In the genomic region with DNA sequence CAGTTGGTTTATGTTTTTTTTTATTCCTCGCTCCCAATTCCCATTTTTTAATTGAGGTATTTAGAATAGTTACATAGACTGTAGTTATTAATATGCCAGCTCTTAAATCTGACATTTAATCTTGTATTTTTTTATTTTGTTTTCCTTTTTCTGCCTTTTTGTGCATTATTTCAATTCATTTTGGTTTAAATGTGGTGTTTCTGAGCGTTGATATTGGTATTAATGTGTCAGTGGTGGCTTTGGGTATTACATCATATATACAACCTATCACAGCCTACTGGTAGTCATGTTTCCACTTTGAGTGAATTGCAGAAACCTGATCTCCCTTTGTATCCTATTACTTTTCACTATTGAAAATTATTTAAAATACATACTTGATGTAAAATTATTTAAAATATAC, we compare ENCODE assay signal across 1 cellular context.
TF ChIP-seq lines count a peak whose summit lies in the region.

No MANE protein-coding gene starts in this region.

TF ChIP-seq in GM12878, 131 proteins besides CTCF, POLR2A, EP300 and RAD21 (continued from another document):
- TF ChIP-seq, protein P1, sequence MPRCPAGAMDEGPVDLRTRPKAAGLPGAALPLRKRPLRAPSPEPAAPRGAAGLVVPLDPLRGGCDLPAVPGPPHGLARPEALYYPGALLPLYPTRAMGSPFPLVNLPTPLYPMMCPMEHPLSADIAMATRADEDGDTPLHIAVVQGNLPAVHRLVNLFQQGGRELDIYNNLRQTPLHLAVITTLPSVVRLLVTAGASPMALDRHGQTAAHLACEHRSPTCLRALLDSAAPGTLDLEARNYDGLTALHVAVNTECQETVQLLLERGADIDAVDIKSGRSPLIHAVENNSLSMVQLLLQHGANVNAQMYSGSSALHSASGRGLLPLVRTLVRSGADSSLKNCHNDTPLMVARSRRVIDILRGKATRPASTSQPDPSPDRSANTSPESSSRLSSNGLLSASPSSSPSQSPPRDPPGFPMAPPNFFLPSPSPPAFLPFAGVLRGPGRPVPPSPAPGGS (IDR thresholded peaks at IDR 0.05; ENCODE audit: borderline replicate concordance, insufficient read depth, low read depth, low read length, poor library complexity, severe bottlenecking): no peak
- no peak for TF ChIP-seq KLF5 (IDR thresholded peaks at IDR 0.05; ENCODE audit: partially characterized antibody)
- no peak for TF ChIP-seq MEF2B (IDR thresholded peaks at IDR 0.05; ENCODE audit: partially characterized antibody, poor library complexity, severe bottlenecking)
- no peak for TF ChIP-seq MTA3 (IDR thresholded peaks at IDR 0.05; ENCODE audit: borderline replicate concordance, low read length)
- no peak for TF ChIP-seq FOXM1 (IDR thresholded peaks at IDR 0.05; ENCODE audit: low read depth, low read length)
- no peak for TF ChIP-seq CBX3 (IDR thresholded peaks at IDR 0.05; ENCODE audit: borderline replicate concordance, low read depth)
- no peak for TF ChIP-seq POU2F2 (IDR thresholded peaks at IDR 0.05; ENCODE audit: borderline replicate concordance, low read depth, low read length)
